Comparison of ENCODE assay signal across 32 cellular contexts in genomic region chr16:55734665-55735064, GRCh38.
"Had no signal": no experiment of that assay in that cellular context is flagged by ENCODE, and none has a peak within 500 bp of the region (broad histone marks: within the 10 kb centered on the region; RNA-seq: fewer than 3 reads in every experiment).

No MANE protein-coding gene starts in this region.

- H3K27me3 ChIP-seq: ascending aorta, Peyer's patch had no signal

- H3K9me3 Mint-ChIP-seq: activated B cell treated with CpG ODN at 0.5 μM for 24 hours; activated CD4-positive, alpha-beta memory T cell treated with anti-CD3 and anti-CD28 coated beads for 36 hours; activated naive CD4-positive, alpha-beta T cell treated with anti-CD3 and anti-CD28 coated beads, Interleukin-2, amount 50 U/mL, for 24 hours; activated naive CD8-positive, alpha-beta T cell treated with anti-CD3 and anti-CD28 coated beads, Interleukin-2, amount 10 ng/mL, durations not matched to agents 7 days and 5 days; T-cell had no signal

- H3K4me1 ChIP-seq: ascending aorta, Peyer's patch had no signal

- DNase-seq: activated B cell treated with CpG ODN at 0.5 μM for 24 hours; activated CD4-positive, alpha-beta memory T cell treated with anti-CD3 and anti-CD28 coated beads for 36 hours; activated CD4-positive, alpha-beta T cell treated with anti-CD3 and anti-CD28 coated beads for 4 hours; activated CD4-positive, alpha-beta T cell treated with anti-CD3 and anti-CD28 coated beads, Interleukin-2, amount 50 U/mL, for 1 hour; activated CD4-positive, CD25-positive, alpha-beta regulatory T cell treated with anti-CD3 and anti-CD28 coated beads, Interleukin-2, amount 50 U/mL, for 72 hours; activated CD8-positive, alpha-beta memory T cell treated with anti-CD3 and anti-CD28 coated beads for 24 hours; activated CD8-positive, alpha-beta memory T cell treated with anti-CD3 and anti-CD28 coated beads, Interleukin-2, amount 10 ng/mL, durations not matched to agents 7 days and 5 days; activated CD8-positive, alpha-beta memory T cell treated with anti-CD3 and anti-CD28 coated beads, Interleukin-2, amount 50 U/mL, for 48 hours; activated effector memory CD4-positive, alpha-beta T cell treated with Interleukin-2 at 50 U/mL for 16 hours; activated naive CD8-positive, alpha-beta T cell treated with anti-CD3 and anti-CD28 coated beads, Interleukin-2, amount 10 ng/mL, durations not matched to agents 7 days and 5 days; activated T-cell treated with anti-CD3 and anti-CD28 coated beads, Interleukin-2, amount 50 U/mL, for 48 hours; amygdala; caudate nucleus; cerebellar nuclear complex; NCI-H1048; NCI-H1105 treated with DMSO at 0.1 percent for 48 hours; NCI-H1436; NCI-H1694; NCI-H1930; NCI-H2081 treated with DMSO at 0.1 percent for 48 hours; NCI-H345; NCI-H524 treated with DMSO at 0.1 percent for 48 hours; PC-3; Peyer's patch; SIG-M5; T-cell; T-helper 17 cell had no signal

- H3K36me3 Mint-ChIP-seq: activated CD4-positive, alpha-beta memory T cell treated with anti-CD3 and anti-CD28 coated beads for 36 hours; activated CD8-positive, alpha-beta memory T cell treated with anti-CD3 and anti-CD28 coated beads, Interleukin-2, amount 10 ng/mL, durations not matched to agents 7 days and 5 days; activated naive CD4-positive, alpha-beta T cell treated with anti-CD3 and anti-CD28 coated beads, Interleukin-2, amount 50 U/mL, for 24 hours; activated naive CD8-positive, alpha-beta T cell treated with anti-CD3 and anti-CD28 coated beads, Interleukin-2, amount 10 ng/mL, durations not matched to agents 7 days and 5 days; T-cell had no signal

- H3K27ac Mint-ChIP-seq: activated B cell treated with CpG ODN at 0.5 μM for 24 hours; activated CD4-positive, alpha-beta memory T cell treated with anti-CD3 and anti-CD28 coated beads for 36 hours; activated CD8-positive, alpha-beta memory T cell treated with anti-CD3 and anti-CD28 coated beads, Interleukin-2, amount 10 ng/mL, durations not matched to agents 7 days and 5 days; activated naive CD4-positive, alpha-beta T cell treated with anti-CD3 and anti-CD28 coated beads, Interleukin-2, amount 50 U/mL, for 24 hours; activated naive CD8-positive, alpha-beta T cell treated with anti-CD3 and anti-CD28 coated beads, Interleukin-2, amount 10 ng/mL, durations not matched to agents 7 days and 5 days; T-cell; T-helper 17 cell had no signal

- H3K4me1 Mint-ChIP-seq: activated B cell treated with CpG ODN at 0.5 μM for 24 hours; activated CD8-positive, alpha-beta memory T cell treated with anti-CD3 and anti-CD28 coated beads, Interleukin-2, amount 10 ng/mL, durations not matched to agents 7 days and 5 days; activated naive CD4-positive, alpha-beta T cell treated with anti-CD3 and anti-CD28 coated beads, Interleukin-2, amount 50 U/mL, for 24 hours; activated naive CD8-positive, alpha-beta T cell treated with anti-CD3 and anti-CD28 coated beads, Interleukin-2, amount 10 ng/mL, durations not matched to agents 7 days and 5 days; T-cell had no signal

- H3K4me3 ChIP-seq: ascending aorta, Peyer's patch had no signal

- H3K9me3 ChIP-seq: ascending aorta, Peyer's patch had no signal

- H3K36me3 ChIP-seq: ascending aorta, Peyer's patch had no signal

- H3K27me3 Mint-ChIP-seq: activated naive CD8-positive, alpha-beta T cell treated with anti-CD3 and anti-CD28 coated beads, Interleukin-2, amount 10 ng/mL, durations not matched to agents 7 days and 5 days had no signal

- H3K4me3 Mint-ChIP-seq: activated B cell treated with CpG ODN at 0.5 μM for 24 hours; activated CD4-positive, alpha-beta memory T cell treated with anti-CD3 and anti-CD28 coated beads for 36 hours; activated CD8-positive, alpha-beta memory T cell treated with anti-CD3 and anti-CD28 coated beads, Interleukin-2, amount 10 ng/mL, durations not matched to agents 7 days and 5 days; activated naive CD4-positive, alpha-beta T cell treated with anti-CD3 and anti-CD28 coated beads, Interleukin-2, amount 50 U/mL, for 24 hours; activated naive CD8-positive, alpha-beta T cell treated with anti-CD3 and anti-CD28 coated beads, Interleukin-2, amount 10 ng/mL, durations not matched to agents 7 days and 5 days; T-cell; T-helper 17 cell had no signal

- H3K27ac ChIP-seq: ascending aorta, KMS-11, Peyer's patch, RWPE1, VCaP had no signal
